Comparison of ENCODE assay signal across 18 cellular contexts in the genomic region with DNA sequence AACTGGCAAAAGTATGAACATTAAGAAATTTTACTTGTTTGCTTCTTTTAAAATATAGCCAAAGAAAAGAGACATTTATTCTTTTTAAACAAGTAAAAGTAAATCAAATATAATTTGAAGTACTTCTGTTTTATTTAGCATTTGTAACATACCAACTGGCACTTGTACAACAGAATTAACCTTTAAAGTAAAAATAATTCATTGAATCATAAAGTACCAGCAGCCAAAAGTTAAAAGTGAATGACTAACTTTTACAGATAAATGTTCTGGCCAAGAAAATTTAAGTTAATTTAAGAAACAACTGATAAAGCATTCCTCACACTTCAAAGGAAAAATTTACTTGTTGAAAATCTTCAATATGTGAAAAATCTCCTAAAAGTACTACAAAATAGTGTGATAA. TPM values are rescaled to one million over a fixed set of nuclear protein-coding genes. Genes with fewer than 3 reads are reported as not detected.
A peak's percentile ranks its signal among the peaks of the same experiment; 100 is the strongest.
DNase-seq lines count a peak whose midpoint lies in the region; ATAC-seq, FAIRE-seq and TF ChIP-seq lines count a peak whose summit lies in the region.
"Had no signal": no experiment of that assay in that cellular context is flagged by ENCODE, and none has a peak within 500 bp of the region (broad histone marks: within the 10 kb centered on the region; RNA-seq: fewer than 3 reads in every experiment).

No MANE protein-coding gene starts in this region.

- no peaks in the 10 kb centered on the region for H3K9me3 Mint-ChIP-seq in T-cell

- no peak for TF ChIP-seq RAD21 in A549 (conservative IDR thresholded peaks at IDR 0.05 in 1 of 2, IDR thresholded peaks at IDR 0.05 in 1 of 2)

- in situ Hi-C loops in brain microvascular endothelial cell (cut with HindIII; ENCODE audit: low pct_ligation_motif_present, low sequenced_read_pairs): no loop called here

- no peak for FAIRE-seq in A549 (lab: Jason Lieb, UNC)
- FAIRE-seq: HTR-8/SVneo had no signal

- TF ChIP-seq EP300 in A549 (IDR thresholded peaks at IDR 0.05) (no peak), suprapubic skin (IDR thresholded peaks at IDR 0.05) (no peak)

- no peaks in the 10 kb centered on the region for H4K20me1 ChIP-seq in PC-9 (ENCODE audit: insufficient read depth)

- no peaks in the 10 kb centered on the region for H3K27me3 ChIP-seq in PC-9 (ENCODE audit: insufficient read depth, low read depth)
- H3K27me3 ChIP-seq in brain microvascular endothelial cell (replicated peaks): no peaks in the 10 kb centered on the region
- H3K27me3 ChIP-seq in suprapubic skin: no peaks in the 10 kb centered on the region

- H3K4me1 Mint-ChIP-seq in T-cell: peaks cover 16 to 23% (median 18%) of the 10 kb centered on the region in 3 donors

- H3K4me2 ChIP-seq in A549 (peak overlapping the region; percentile 77), PC-9 (peak overlapping the region; percentile 47)

- CTCF ChIA-PET in A549 (lab: Yijun Ruan, JAX) (no interaction called here), PC-9 (lab: Charles Lee) (no interaction called here), T-cell (lab: Charles Lee) (no interaction called here)

- TF ChIP-seq CTCF in A549 (IDR thresholded peaks at IDR 0.05) (no peak), PC-9 (conservative IDR thresholded peaks at IDR 0.05) (no peak), brain microvascular endothelial cell (IDR thresholded peaks at IDR 0.05; ENCODE audit: low read depth, low read length, missing control alignments) (no peak), omental fat pad (IDR thresholded peaks at IDR 0.05) (no peak), suprapubic skin (IDR thresholded peaks at IDR 0.05) (no peak)

- POLR2A ChIA-PET in A549 (lab: Yijun Ruan, JAX): no interaction called here
- POLR2A ChIA-PET in PC-9 (lab: Charles Lee; ENCODE audit: unreplicated experiment): no interaction called here
- POLR2A ChIA-PET in T-cell (lab: Charles Lee): no interaction called here

- no peak overlapping the region for H3K4me3 ChIP-seq in A549
- no peak overlapping the region for H3K4me3 ChIP-seq in PC-9
- H3K4me3 ChIP-seq in brain microvascular endothelial cell (ENCODE audit: low read depth, low read length): no peak overlapping the region
- no peak overlapping the region for H3K4me3 ChIP-seq in suprapubic skin

- H3K36me3 Mint-ChIP-seq in T-cell: peaks cover 51% of the 10 kb centered on the region

- H3K4me1 ChIP-seq in A549 (peaks cover 63% of the 10 kb centered on the region), PC-9 (replicated peaks; ENCODE audit: insufficient read depth) (peaks cover 17% of the 10 kb centered on the region), suprapubic skin (no peaks in the 10 kb centered on the region)

- H3K79me2 ChIP-seq in PC-9 (ENCODE audit: low read depth): no peaks in the 10 kb centered on the region

- H3K9me3 ChIP-seq in A549 (no peaks in the 10 kb centered on the region), PC-9 (ENCODE audit: insufficient read depth, low read depth) (no peaks in the 10 kb centered on the region), suprapubic skin (no peaks in the 10 kb centered on the region)

- H3K27me3 Mint-ChIP-seq in T-cell: no peaks in the 10 kb centered on the region

- H3K4me3 Mint-ChIP-seq in T-cell: no peak overlapping the region

- no peak overlapping the region for H3K27ac Mint-ChIP-seq in T-cell

- BruUV-seq in PC-9 (replicated peaks; lab: Mats Ljungman, UMichigan): no TSS peak

- TF ChIP-seq POLR2A in A549 (IDR thresholded peaks at IDR 0.05; ENCODE audit: low read length) (no peak), suprapubic skin (IDR thresholded peaks at IDR 0.05) (no peak)

- DNase-seq in A549 (ENCODE audit: low read depth in 1 of 2, low spot score in 1 of 2) (no peak), PC-9 (no peak), brain microvascular endothelial cell (no peak), omental fat pad (ENCODE audit: low spot score) (no peak), AG08396 (ENCODE audit: low spot score) (no peak), suprapubic skin (ENCODE audit: low spot score in 2 of 2) (no peak), T-cell (no peak)
- DNase-seq: COR-L47, DMS153, KBM-7, NCI-H1092, NCI-H1694, NCI-H2107, NCI-H345 had no signal

- peaks cover under 1% of the 10 kb centered on the region; the same call in 1 of the 2 replicates for H3F3A ChIP-seq in PC-9 (ENCODE audit: insufficient read depth, low read depth)

- ATAC-seq in A549 (no peak), omental fat pad (ENCODE audit: low FRiP score) (peak; percentile 26), GM21723 (IDR thresholded peaks at IDR 0.05; ENCODE audit: unreplicated experiment) (no peak), T-cell (replicated peaks in 1 of 4) (no peak)

- H3K36me3 ChIP-seq in PC-9 (ENCODE audit: low read depth) (peaks cover 4% of the 10 kb centered on the region; the same call in 1 of the 2 replicates), brain microvascular endothelial cell (replicated peaks) (no peaks in the 10 kb centered on the region), suprapubic skin (peaks cover 20% of the 10 kb centered on the region)

- intact Hi-C loops in PC-9 (cut with micrococcal nuclease; ENCODE audit: unreplicated experiment): loop anchor here (5.0 kb wide), 1 partner anchor 251 kb away; no protein-coding TSS in a partner anchor

- H3K9me2 ChIP-seq in PC-9 (ENCODE audit: insufficient read depth): no peaks in the 10 kb centered on the region

- H3K27ac ChIP-seq in A549 (peak overlapping the region in 1 of 2 experiments; percentile 81; a peak in 4 of 6 replicates), PC-9 (peak overlapping the region; percentile 62), brain microvascular endothelial cell (peak overlapping the region; percentile 59), suprapubic skin (no peak overlapping the region)
- H3K27ac ChIP-seq: 22Rv1, C4-2B had no signal

- no peak overlapping the region for H2AFZ ChIP-seq in PC-9

TF ChIP-seq in A549, 52 proteins besides CTCF, POLR2A, EP300 and RAD21:
- no peak for TF ChIP-seq JUN (IDR thresholded peaks at IDR 0.05)
- no peak for TF ChIP-seq CBX8 (IDR thresholded peaks at IDR 0.05)
- TF ChIP-seq CHD2 (IDR thresholded peaks at IDR 0.05; ENCODE audit: low read length, partially characterized antibody): no peak
- TF ChIP-seq ZNF302 (CRISPR knock-in tag; IDR thresholded peaks at IDR 0.05): no peak

RNA-seq across cellular contexts. Expression of gene RTTN, which starts 23.8 kb away (rescaled TPM):
- 24.6 and 25.3 TPM in 2 replicates for polyA plus RNA-seq in A549 (2011; rRNA removed)
- polyA plus RNA-seq in A549 (2012; cell fraction: cytosol; rRNA removed): 6.2 and 7.3 TPM in 2 replicates
- polyA plus RNA-seq in A549 (2012; cell fraction: nucleus; rRNA removed): 10.2 and 16.1 TPM in 2 replicates
- polyA plus RNA-seq in A549 (2017; fragmentation: RNase III; extraction: RNeasy Plus Mini Kit Qiagen cat#74134 plus additional on column Dnase treatment): 8.4 to 9.9 TPM (median 9.5 TPM) in 3 replicates
- polyA minus RNA-seq in A549 (2011; rRNA and poly(A)+ RNA removed): 58.9 and 61.8 TPM in 2 replicates
- 14.3 and 16.8 TPM in 2 replicates for total RNA-seq in PC-9 (2021)
- 10 to 100 TPM in 3 of 4 donors, 1 to 10 TPM in 1; 9.7 to 23.5 (median 11.0) TPM for total RNA-seq in omental fat pad
- total RNA-seq in suprapubic skin: 10 to 100 TPM in 2 of 4 donors, 1 to 10 TPM in 2; 8.4 to 26.1 (median 12.5) TPM
- 10 to 100 TPM; 17.8 to 31.7 (median 19.4) TPM for total RNA-seq in T-cell
